In genomic region chr5:1782385-1783213, GRCh38 we compare ENCODE assay signal across 14 cellular contexts. TPM values are rescaled to one million over a fixed set of nuclear protein-coding genes. Genes with fewer than 3 reads are reported as not detected.
DNase-seq lines count a peak whose midpoint lies in the region; ATAC-seq and TF ChIP-seq lines count a peak whose summit lies in the region.
"Had no signal": no experiment of that assay in that cellular context is flagged by ENCODE, and none has a peak within 500 bp of the region (broad histone marks: within the 10 kb centered on the region; RNA-seq: fewer than 3 reads in every experiment).

No MANE protein-coding gene starts in this region.

- H3K9me3 ChIP-seq in BLaER1 (no peaks in the 10 kb centered on the region), esophagus squamous epithelium (no peaks in the 10 kb centered on the region)
- H3K9me3 ChIP-seq: adrenal gland, prostate gland, SJSA1 had no signal

- ATAC-seq in GM19025 (IDR thresholded peaks at IDR 0.05; ENCODE audit: low read depth, unreplicated experiment) = peak; percentile 6
- peak; percentile 20 for ATAC-seq in HG02884 (IDR thresholded peaks at IDR 0.05; ENCODE audit: unreplicated experiment)
- peak; percentile 61 for ATAC-seq in activated B cell treated with CpG ODN at 0.5 μM for 24 hours (ENCODE audit: low read depth)
- no peak for ATAC-seq in activated CD8-positive, alpha-beta T cell treated with anti-CD3 and anti-CD28 coated beads for 36 hours
- ATAC-seq: activated CD8-positive, alpha-beta T cell treated with anti-CD3 and anti-CD28 coated beads, Interleukin-2, amount 10 ng/mL, durations not matched to agents 7 days and 5 days had no signal

- H3K4me2 ChIP-seq in BLaER1 = peak overlapping the region; percentile 85

- no peaks in the 10 kb centered on the region for H4K20me1 ChIP-seq in BLaER1

- H3K4me3 ChIP-seq in BLaER1 (peak overlapping the region; percentile 15), esophagus squamous epithelium (no peak overlapping the region)
- H3K4me3 ChIP-seq: adrenal gland, prostate gland, SJSA1 had no signal

- H3K36me3 ChIP-seq in BLaER1 (no peaks in the 10 kb centered on the region), esophagus squamous epithelium (no peaks in the 10 kb centered on the region)
- H3K36me3 ChIP-seq: adrenal gland, prostate gland, SJSA1 had no signal

- peaks cover 20% of the 10 kb centered on the region for H3K27me3 Mint-ChIP-seq in activated B cell treated with CpG ODN at 0.5 μM for 24 hours
- no peaks in the 10 kb centered on the region for H3K27me3 Mint-ChIP-seq in activated CD8-positive, alpha-beta T cell treated with anti-CD3 and anti-CD28 coated beads for 36 hours

- H3K27ac ChIP-seq in BLaER1 (peak overlapping the region; percentile 57), esophagus squamous epithelium (no peak overlapping the region)
- H3K27ac ChIP-seq: adrenal gland, C4-2B, prostate gland, SJSA1 had no signal

- POLR2A ChIA-PET in activated B cell treated with CpG ODN at 0.5 μM for 24 hours (lab: Charles Lee) = no interaction called here
- POLR2A ChIA-PET in activated CD8-positive, alpha-beta T cell treated with anti-CD3 and anti-CD28 coated beads for 36 hours (lab: Charles Lee) = no interaction called here

- intact Hi-C loops in activated B cell treated with CpG ODN at 0.5 μM for 24 hours (cut with micrococcal nuclease) (loop anchor here (1.0 kb wide), 2 partner anchors 10 to 17 kb away; partner anchors contain the start of gene MRPL36), esophagus squamous epithelium (cut with DNase I) (no loop called here)
- intact Hi-C loops in activated CD8-positive, alpha-beta T cell treated with anti-CD3 and anti-CD28 coated beads for 36 hours (cut with micrococcal nuclease) = no loop called here

- H3K27me3 ChIP-seq in BLaER1 = no peaks in the 10 kb centered on the region
- H3K27me3 ChIP-seq in esophagus squamous epithelium = peaks cover 0 to 44% (median 0%) of the 10 kb centered on the region in 4 donors
- H3K27me3 ChIP-seq: SJSA1 had no signal

- WGBS in esophagus squamous epithelium, 2 donors = 76 to 79% methylated on average over 12 of the region's 14 CpGs

- H3K4me1 ChIP-seq in BLaER1 (peaks cover 52% of the 10 kb centered on the region), esophagus squamous epithelium (no peaks in the 10 kb centered on the region)
- H3K4me1 ChIP-seq: adrenal gland, prostate gland, SJSA1 had no signal

- TF ChIP-seq POLR2A in esophagus squamous epithelium (IDR thresholded peaks at IDR 0.05) = no peak

- DNase-seq in activated B cell treated with CpG ODN at 0.5 μM for 24 hours (no peak), esophagus squamous epithelium (lab: John Stamatoyannopoulos, UW) (no peak), NCI-H2107 (lab: John Stamatoyannopoulos, UW) (no peak), mucosa of gallbladder (ENCODE audit: low spot score) (no peak)
- no peak for DNase-seq in activated CD8-positive, alpha-beta T cell treated with anti-CD3 and anti-CD28 coated beads for 36 hours
- DNase-seq: activated CD8-positive, alpha-beta T cell treated with anti-CD3 and anti-CD28 coated beads, Interleukin-2, amount 10 ng/mL, durations not matched to agents 7 days and 5 days; adrenal gland; NCI-H345 had no signal

- CTCF ChIA-PET in activated B cell treated with CpG ODN at 0.5 μM for 24 hours (lab: Charles Lee) = interaction anchor here (1.4 kb wide), 1 partner anchor 10 kb away, joined by 3 read pairs; no protein-coding TSS in a partner anchor
- CTCF ChIA-PET in activated CD8-positive, alpha-beta T cell treated with anti-CD3 and anti-CD28 coated beads for 36 hours (lab: Charles Lee) = no interaction called here

- no peaks in the 10 kb centered on the region for H3K9me3 Mint-ChIP-seq in activated B cell treated with CpG ODN at 0.5 μM for 24 hours
- H3K9me3 Mint-ChIP-seq in activated CD8-positive, alpha-beta T cell treated with anti-CD3 and anti-CD28 coated beads for 36 hours = no peaks in the 10 kb centered on the region

- H3K4me1 Mint-ChIP-seq in activated B cell treated with CpG ODN at 0.5 μM for 24 hours = peaks cover 23% of the 10 kb centered on the region
- peaks cover 29% of the 10 kb centered on the region for H3K4me1 Mint-ChIP-seq in activated CD8-positive, alpha-beta T cell treated with anti-CD3 and anti-CD28 coated beads for 36 hours (ENCODE audit: low read depth)

- peak overlapping the region; percentile 39 for H3K4me3 Mint-ChIP-seq in activated B cell treated with CpG ODN at 0.5 μM for 24 hours
- H3K4me3 Mint-ChIP-seq in activated CD8-positive, alpha-beta T cell treated with anti-CD3 and anti-CD28 coated beads for 36 hours = no peak overlapping the region
- H3K4me3 Mint-ChIP-seq: activated CD8-positive, alpha-beta T cell treated with anti-CD3 and anti-CD28 coated beads, Interleukin-2, amount 10 ng/mL, durations not matched to agents 7 days and 5 days had no signal

- TF ChIP-seq CTCF in activated B cell treated with CpG ODN at 0.5 μM for 24 hours (IDR thresholded peaks at IDR 0.05) (no peak), esophagus squamous epithelium (IDR thresholded peaks at IDR 0.05) (no peak)
- TF ChIP-seq CTCF in activated CD8-positive, alpha-beta T cell treated with anti-CD3 and anti-CD28 coated beads for 36 hours (IDR thresholded peaks at IDR 0.05) = no peak

- H3K27ac Mint-ChIP-seq in activated B cell treated with CpG ODN at 0.5 μM for 24 hours = peak overlapping the region; percentile 13
- H3K27ac Mint-ChIP-seq in activated CD8-positive, alpha-beta T cell treated with anti-CD3 and anti-CD28 coated beads for 36 hours = no peak overlapping the region

- no peaks in the 10 kb centered on the region for H3K36me3 Mint-ChIP-seq in activated B cell treated with CpG ODN at 0.5 μM for 24 hours (ENCODE audit: low read depth)
- no peaks in the 10 kb centered on the region for H3K36me3 Mint-ChIP-seq in activated CD8-positive, alpha-beta T cell treated with anti-CD3 and anti-CD28 coated beads for 36 hours (ENCODE audit: low read depth)

- no peak overlapping the region for H3K9ac ChIP-seq in BLaER1

RNA-seq across cellular contexts. Expression of gene MRPL36, which starts 17.0 kb away (rescaled TPM):
- 28.7 and 32.8 TPM in 2 replicates for total RNA-seq in activated B cell treated with CpG ODN at 0.5 μM for 24 hours
- total RNA-seq in esophagus squamous epithelium = 10 to 100 TPM; 44.6 to 54.9 (median 49.3) TPM
- 10 to 100 TPM; 80.1 to 87.2 TPM for total RNA-seq in activated CD8-positive, alpha-beta T cell treated with anti-CD3 and anti-CD28 coated beads for 36 hours
- 33.7 TPM for total RNA-seq in mucosa of gallbladder

RNA-seq across cellular contexts. Expression of gene NDUFS6, which starts 18.6 kb away (rescaled TPM):
- total RNA-seq in activated B cell treated with CpG ODN at 0.5 μM for 24 hours = 22.5 and 25.7 TPM in 2 replicates
- 10 to 100 TPM; 36.1 to 72.7 (median 57.3) TPM for total RNA-seq in esophagus squamous epithelium
- total RNA-seq in activated CD8-positive, alpha-beta T cell treated with anti-CD3 and anti-CD28 coated beads for 36 hours = 10 to 100 TPM; 32.2 to 39.1 TPM
- 33.2 TPM for total RNA-seq in mucosa of gallbladder
